8 cellular contexts compared by ENCODE assay signal in genomic region chr12:6874007-6874368, GRCh38. TPM values are rescaled to one million over a fixed set of nuclear protein-coding genes. Genes with fewer than 3 reads are reported as not detected.
DNase-seq lines count a peak whose midpoint lies in the region; ATAC-seq and TF ChIP-seq lines count a peak whose summit lies in the region.
"Not testable (repeated sequence)": the region's sequence is repeated elsewhere in the genome, so short reads cannot be mapped to it uniquely, and the experiment has no call there.

No MANE protein-coding gene starts in this region.

- H3K4me2 ChIP-seq in OCI-LY1 (ENCODE audit: low read length), result peak overlapping the region; percentile 93

- H3K27me3 Mint-ChIP-seq in activated T-cell treated with anti-CD3 and anti-CD28 coated beads, Interleukin-2, amount 50 U/mL, for 24 hours; chondrocyte (ENCODE audit: low read depth): not testable (repeated sequence)

- peak overlapping the region; percentile 65 for H3K9ac ChIP-seq in OCI-LY1 (ENCODE audit: low read length)

- peak overlapping the region; percentile 80 for H3K4me3 Mint-ChIP-seq in activated T-cell treated with anti-CD3 and anti-CD28 coated beads, Interleukin-2, amount 50 U/mL, for 24 hours
- H3K4me3 Mint-ChIP-seq in chondrocyte (ENCODE audit: unreplicated experiment), result peak overlapping the region; percentile 85

- intact Hi-C loops in gastrocnemius medialis (cut with DNase I; ENCODE audit: low total_unique reads), result loop anchor here (5.0 kb wide), 1 partner anchor 88 kb away; no protein-coding TSS in a partner anchor
- intact Hi-C loops in vagina (cut with DNase I), result not testable (repeated sequence)

- peak overlapping the region; percentile 89 for H3K27ac Mint-ChIP-seq in activated T-cell treated with anti-CD3 and anti-CD28 coated beads, Interleukin-2, amount 50 U/mL, for 24 hours
- peak overlapping the region; percentile 93 for H3K27ac Mint-ChIP-seq in chondrocyte (ENCODE audit: unreplicated experiment)

- H2AFZ ChIP-seq in OCI-LY1 (ENCODE audit: low read length), result not testable (repeated sequence)

- peak overlapping the region; percentile 60 for H3K27ac ChIP-seq in OCI-LY1 (ENCODE audit: low read depth, low read length, poor library complexity, severe bottlenecking)
- peak overlapping the region; percentile 69 for H3K27ac ChIP-seq in cardiac muscle cell
- H3K27ac ChIP-seq in gastrocnemius medialis, result peak overlapping the region; percentile 21 to 100 (median 90)
- peak overlapping the region; percentile 86 for H3K27ac ChIP-seq in vagina

- not testable (repeated sequence) for TF ChIP-seq CTCF in GM06990 (IDR thresholded peaks at IDR 0.05; ENCODE audit: insufficient read depth, low read length, poor library complexity, severe bottlenecking); OCI-LY1 (IDR thresholded peaks at IDR 0.05; ENCODE audit: low read length); chondrocyte (IDR thresholded peaks at IDR 0.05); cardiac muscle cell (IDR thresholded peaks at IDR 0.05; ENCODE audit: low read depth, low read length); gastrocnemius medialis (IDR thresholded peaks at IDR 0.05 in 4 of 5, conservative IDR thresholded peaks at IDR 0.05 in 1 of 5); vagina (IDR thresholded peaks at IDR 0.05)

- H3F3A ChIP-seq in OCI-LY1 (ENCODE audit: insufficient read depth, low read length), result not testable (repeated sequence)

- H3K4me1 ChIP-seq in OCI-LY1 (ENCODE audit: insufficient read depth, low read length, severe bottlenecking), result peaks cover 45% of the 10 kb centered on the region
- not testable (repeated sequence) for H3K4me1 ChIP-seq in cardiac muscle cell (ENCODE audit: low read depth)
- H3K4me1 ChIP-seq in mononuclear cell (ENCODE audit: insufficient read depth, low read length), result peaks cover 50% of the 10 kb centered on the region
- H3K4me1 ChIP-seq in gastrocnemius medialis, result peaks cover 23% of the 10 kb centered on the region in 2 donors
- H3K4me1 ChIP-seq in vagina, result peaks cover 28% of the 10 kb centered on the region

- H3K4me3 ChIP-seq in GM06990 (replicated peaks; ENCODE audit: low read depth, low read length), result peak overlapping the region; percentile 83
- peak overlapping the region; percentile 83 for H3K4me3 ChIP-seq in OCI-LY1 (ENCODE audit: low read depth, low read length, poor library complexity, severe bottlenecking)
- H3K4me3 ChIP-seq in cardiac muscle cell, result peak overlapping the region; percentile 57
- H3K4me3 ChIP-seq in mononuclear cell (ENCODE audit: low read length), result peak overlapping the region; percentile 81
- H3K4me3 ChIP-seq in gastrocnemius medialis, result peak overlapping the region; percentile 84 to 96 (median 90)
- H3K4me3 ChIP-seq in vagina, result peak overlapping the region; percentile 67 to 70

- in situ Hi-C loops in gastrocnemius medialis (cut with MboI; ENCODE audit: low sequenced_read_pairs in 4 of 4), result not testable (repeated sequence)

- H3K9me3 ChIP-seq in OCI-LY1 (ENCODE audit: low read length); cardiac muscle cell (ENCODE audit: low read depth); mononuclear cell (ENCODE audit: low read depth, low read length); gastrocnemius medialis; vagina: not testable (repeated sequence)

- not testable (repeated sequence) for H3K9me2 ChIP-seq in OCI-LY1 (ENCODE audit: low read depth, low read length)

- TF ChIP-seq POLR2A in gastrocnemius medialis (IDR thresholded peaks at IDR 0.05); vagina (IDR thresholded peaks at IDR 0.05): not testable (repeated sequence)

- not testable (repeated sequence) for H3K79me2 ChIP-seq in OCI-LY1 (ENCODE audit: insufficient read depth, low read length)

- peaks cover 79% of the 10 kb centered on the region for H3K36me3 Mint-ChIP-seq in activated T-cell treated with anti-CD3 and anti-CD28 coated beads, Interleukin-2, amount 50 U/mL, for 24 hours (ENCODE audit: low read depth)
- H3K36me3 Mint-ChIP-seq in chondrocyte (ENCODE audit: low read depth), result peaks cover 13% of the 10 kb centered on the region

- not testable (repeated sequence) for H4K20me1 ChIP-seq in OCI-LY1 (ENCODE audit: insufficient read depth, low read length)

- not testable (repeated sequence) for ATAC-seq in gastrocnemius medialis

- not testable (repeated sequence) for H3K9me3 Mint-ChIP-seq in activated T-cell treated with anti-CD3 and anti-CD28 coated beads, Interleukin-2, amount 50 U/mL, for 24 hours; chondrocyte (ENCODE audit: low read depth)

- H3K4me1 Mint-ChIP-seq in activated T-cell treated with anti-CD3 and anti-CD28 coated beads, Interleukin-2, amount 50 U/mL, for 24 hours (ENCODE audit: low read depth), result peaks cover 46% of the 10 kb centered on the region
- peaks cover 39% of the 10 kb centered on the region for H3K4me1 Mint-ChIP-seq in chondrocyte (ENCODE audit: low read depth)

- not testable (repeated sequence) for H3K27me3 ChIP-seq in GM06990 (replicated peaks; ENCODE audit: control insufficient read depth, insufficient read depth, low read length); OCI-LY1 (ENCODE audit: insufficient read depth, low read length); cardiac muscle cell; mononuclear cell (ENCODE audit: insufficient read depth, low read length); gastrocnemius medialis; vagina

- H3K36me3 ChIP-seq in GM06990 (ENCODE audit: control insufficient read depth, insufficient read depth, low read length) (peaks cover 17% of the 10 kb centered on the region), OCI-LY1 (ENCODE audit: insufficient read depth, low read length) (peaks cover 61% of the 10 kb centered on the region), cardiac muscle cell (peaks cover 18% of the 10 kb centered on the region), gastrocnemius medialis (peaks cover 0 to 27% of the 10 kb centered on the region in 2 donors), vagina (peaks cover 0 to 14% of the 10 kb centered on the region in 2 donors)

- not testable (repeated sequence) for DNase-seq in GM06990 (ENCODE audit: extremely low read depth, insufficient read length); activated T-cell treated with anti-CD3 and anti-CD28 coated beads, Interleukin-2, amount 50 U/mL, for 24 hours; cardiac muscle cell (ENCODE audit: low read depth in 1 of 2, low spot score in 1 of 2); gastrocnemius medialis; vagina (ENCODE audit: extremely low spot score in 2 of 2)
- DNase-seq in chondrocyte (ENCODE audit: low spot score), result peak; percentile 9

RNA-seq across cellular contexts. Expression of gene SPSB2, which starts 0.9 kb away (rescaled TPM):
- total RNA-seq in chondrocyte (7.6 to 11.8 TPM (median 7.9 TPM) in 3 replicates), cardiac muscle cell (11.6 and 12.3 TPM in 2 replicates), mononuclear cell (1.6 TPM), gastrocnemius medialis (10 to 100 TPM in 1 of 4 donors, 1 to 10 TPM in 3; 4.6 to 10.0 (median 5.0) TPM), vagina (3.2 TPM)
- 13.5 and 15.6 TPM in 2 replicates for polyA plus RNA-seq in cardiac muscle cell

RNA-seq across cellular contexts. Expression of gene TPI1, which starts 6.7 kb away (rescaled TPM):
- 430 to 562 TPM (median 551 TPM) in 3 replicates for total RNA-seq in chondrocyte
- total RNA-seq in cardiac muscle cell, result 1,963 and 2,650 TPM in 2 replicates
- polyA plus RNA-seq in cardiac muscle cell, result 3,554 and 4,448 TPM in 2 replicates
- 202 TPM for total RNA-seq in mononuclear cell
- 100 to 1,000 TPM; 500 to 741 (median 604) TPM for total RNA-seq in gastrocnemius medialis
- total RNA-seq in vagina, result 274 TPM

RNA-seq across cellular contexts. Expression of gene USP5, which starts 22.0 kb away (rescaled TPM):
- total RNA-seq in chondrocyte, result 103 to 147 TPM (median 106 TPM) in 3 replicates
- 145 and 150 TPM in 2 replicates for total RNA-seq in cardiac muscle cell
- 156 TPM in 2 replicates for polyA plus RNA-seq in cardiac muscle cell
- total RNA-seq in mononuclear cell, result 16.4 TPM
- 100 to 1,000 TPM in 1 of 4 donors, 10 to 100 TPM in 3; 66.4 to 120 (median 74.1) TPM for total RNA-seq in gastrocnemius medialis
- total RNA-seq in vagina, result 36.6 TPM

RNA-seq across cellular contexts. Expression of gene CDCA3, which starts 22.9 kb away (rescaled TPM):
- 4.1 to 7.5 TPM (median 5.6 TPM) in 3 replicates for total RNA-seq in chondrocyte
- 11.5 and 42.8 TPM in 2 replicates for total RNA-seq in cardiac muscle cell
- polyA plus RNA-seq in cardiac muscle cell, result 10.4 and 84.9 TPM in 2 replicates
- 0.10 TPM for total RNA-seq in mononuclear cell
- 1 to 10 TPM in 1 of 4 donors, under 1 TPM in 3; 0.25 to 4.4 (median 0.65) TPM for total RNA-seq in gastrocnemius medialis
- 8.6 TPM for total RNA-seq in vagina

RNA-seq across cellular contexts. Expression of gene LRRC23, which starts 30.6 kb away (rescaled TPM):
- 6.3 to 9.3 TPM (median 7.6 TPM) in 3 replicates for total RNA-seq in chondrocyte
- total RNA-seq in cardiac muscle cell, result 17.5 and 18.8 TPM in 2 replicates
- 23.7 and 24.8 TPM in 2 replicates for polyA plus RNA-seq in cardiac muscle cell
- total RNA-seq in mononuclear cell, result 4.3 TPM
- 10 to 100 TPM in 2 of 4 donors, 1 to 10 TPM in 2; 6.5 to 14.0 (median 11.0) TPM for total RNA-seq in gastrocnemius medialis
- total RNA-seq in vagina, result 8.6 TPM
